ENCODE assay signal across 28 cellular contexts in genomic region chr16:46887524-46887854, GRCh38. TPM values are rescaled to one million over a fixed set of nuclear protein-coding genes. Genes with fewer than 3 reads are reported as not detected.
DNase-seq lines count a peak whose midpoint lies in the region; ATAC-seq and TF ChIP-seq lines count a peak whose summit lies in the region.
"Had no signal": no experiment of that assay in that cellular context is flagged by ENCODE, and none has a peak within 500 bp of the region (broad histone marks: within the 10 kb centered on the region; RNA-seq: fewer than 3 reads in every experiment).

No MANE protein-coding gene starts in this region.

- DNase-seq in adipocyte (ENCODE audit: low read depth): no peak
- DNase-seq in gastrocnemius medialis: no peak
- DNase-seq in heart right ventricle: no peak
- DNase-seq in T-helper 2 cell treated with Interferon-gamma antibody and Interleukin-4, amounts not matched to agents 5 μg/mL and 100 μg/mL, for 36 hours (ENCODE audit: low spot score): no peak
- DNase-seq in natural killer cell: no peak
- DNase-seq: activated CD4-positive, alpha-beta T cell treated with anti-CD3 and anti-CD28 coated beads, Interleukin-2, amount 10 ng/mL, durations not matched to agents 24 days and 14 days; activated CD8-positive, alpha-beta memory T cell treated with anti-CD3 and anti-CD28 coated beads, Interleukin-2, amount 10 ng/mL, durations not matched to agents 7 days and 5 days; activated naive CD4-positive, alpha-beta T cell treated with anti-CD3 and anti-CD28 coated beads for 36 hours; activated T-cell treated with anti-CD3 and anti-CD28 coated beads, Interleukin-2, amount 50 U/mL, for 72 hours; AML-193; DMS53; GDM1; kidney glomerular epithelial cell; NCI-H1092 treated with DMSO at 0.1 percent for 48 hours; NCI-H1930; NCI-H2227 treated with DMSO at 0.1 percent for 48 hours; NCI-H748 treated with DMSO at 0.1 percent for 48 hours; occipital lobe; retina; stimulated activated CD4-positive, alpha-beta T cell treated with anti-CD3 and anti-CD28 coated beads, Interleukin-4, amount 100 ng/mL, for 1 hour; stimulated activated naive B cell treated with anti-CD40 and anti-IgM and Interleukin-4, amounts not matched to agents 10 μg/mL and 1 μg/mL and 100 μg/mL, for 72 hours; T-helper 2 cell; transverse colon had no signal

- peaks cover 17% of the 10 kb centered on the region for H3K4me1 Mint-ChIP-seq in T-helper 2 cell treated with Interferon-gamma antibody and Interleukin-4, amounts not matched to agents 5 μg/mL and 100 μg/mL, for 36 hours (ENCODE audit: low read depth)
- peaks cover 6 to 18% of the 10 kb centered on the region in 2 donors for H3K4me1 Mint-ChIP-seq in natural killer cell

- in situ Hi-C loops in gastrocnemius medialis (cut with MboI; ENCODE audit: low sequenced_read_pairs in 4 of 4): no loop called here

- whole genome bisulfite sequencing in heart right ventricle, 2 donors: 65 to 78% methylated on average over 2 of the region's 2 CpGs

- no peaks in the 10 kb centered on the region for H3K36me3 Mint-ChIP-seq in T-helper 2 cell treated with Interferon-gamma antibody and Interleukin-4, amounts not matched to agents 5 μg/mL and 100 μg/mL, for 36 hours (ENCODE audit: low read depth)
- H3K36me3 Mint-ChIP-seq in natural killer cell: no peaks in the 10 kb centered on the region
- H3K36me3 Mint-ChIP-seq: activated CD8-positive, alpha-beta memory T cell treated with anti-CD3 and anti-CD28 coated beads, Interleukin-2, amount 10 ng/mL, durations not matched to agents 7 days and 5 days; stimulated activated naive B cell treated with anti-CD40 and anti-IgM and Interleukin-4, amounts not matched to agents 10 μg/mL and 1 μg/mL and 100 μg/mL, for 72 hours had no signal

- peaks cover 9% of the 10 kb centered on the region for H3K36me3 ChIP-seq in adipocyte (ENCODE audit: control insufficient read depth, insufficient read depth, low read length, severe bottlenecking)
- H3K36me3 ChIP-seq in gastrocnemius medialis: no peaks in the 10 kb centered on the region
- no peaks in the 10 kb centered on the region for H3K36me3 ChIP-seq in heart right ventricle
- H3K36me3 ChIP-seq: transverse colon had no signal

- H3K27me3 ChIP-seq in adipocyte (replicated peaks; ENCODE audit: control insufficient read depth, insufficient read depth, low read length): no peaks in the 10 kb centered on the region
- no peaks in the 10 kb centered on the region for H3K27me3 ChIP-seq in layer of hippocampus (ENCODE audit: control insufficient read depth, insufficient read depth, low read length)
- no peaks in the 10 kb centered on the region for H3K27me3 ChIP-seq in gastrocnemius medialis
- H3K27me3 ChIP-seq in heart right ventricle: no peaks in the 10 kb centered on the region
- H3K27me3 ChIP-seq: transverse colon had no signal

- intact Hi-C loops in gastrocnemius medialis (cut with DNase I; ENCODE audit: low total_unique reads): no loop called here
- intact Hi-C loops in heart right ventricle (cut with DNase I): no loop called here
- intact Hi-C loops in natural killer cell (cut with micrococcal nuclease): no loop called here

- peaks cover 2% of the 10 kb centered on the region for H3K27me3 Mint-ChIP-seq in T-helper 2 cell treated with Interferon-gamma antibody and Interleukin-4, amounts not matched to agents 5 μg/mL and 100 μg/mL, for 36 hours (ENCODE audit: low read depth)
- H3K27me3 Mint-ChIP-seq in natural killer cell (ENCODE audit: low read depth in 2 of 2): peaks cover 0 to 14% of the 10 kb centered on the region in 2 donors

- ATAC-seq in gastrocnemius medialis (no peak), heart right ventricle (no peak), natural killer cell (no peak), GM18505 (IDR thresholded peaks at IDR 0.05; ENCODE audit: unreplicated experiment) (no peak)
- ATAC-seq: activated CD8-positive, alpha-beta memory T cell treated with anti-CD3 and anti-CD28 coated beads, Interleukin-2, amount 10 ng/mL, durations not matched to agents 7 days and 5 days; activated T-cell treated with anti-CD3 and anti-CD28 coated beads, Interleukin-2, amount 50 U/mL, for 72 hours; SK-N-SH treated with all-trans-retinoic acid at 6 μM for 48 hours; stimulated activated naive B cell treated with anti-CD40 and anti-IgM and Interleukin-4, amounts not matched to agents 10 μg/mL and 1 μg/mL and 100 μg/mL, for 72 hours had no signal

- H3K9me3 ChIP-seq in adipocyte (ENCODE audit: control insufficient read depth, low read length) (no peaks in the 10 kb centered on the region), gastrocnemius medialis (no peaks in the 10 kb centered on the region), heart right ventricle (no peaks in the 10 kb centered on the region)
- H3K9me3 ChIP-seq: transverse colon had no signal

- H3K27ac ChIP-seq in C4-2B (peak overlapping the region; percentile 79), layer of hippocampus (ENCODE audit: low read depth, low read length) (peak overlapping the region; percentile 81), gastrocnemius medialis (peak overlapping the region; percentile 82 to 92 (median 86)), heart right ventricle (peak overlapping the region in 1 of 10 donors; percentile 30)
- H3K27ac ChIP-seq: transverse colon had no signal

- TF ChIP-seq CTCF in C4-2B (conservative IDR thresholded peaks at IDR 0.05) (no peak), gastrocnemius medialis (IDR thresholded peaks at IDR 0.05 in 4 of 5, conservative IDR thresholded peaks at IDR 0.05 in 1 of 5) (no peak), heart right ventricle (IDR thresholded peaks at IDR 0.05) (no peak), natural killer cell (IDR thresholded peaks at IDR 0.05) (no peak)

- peaks cover 66% of the 10 kb centered on the region for H3K4me1 ChIP-seq in adipocyte (ENCODE audit: control insufficient read depth, insufficient read depth, low read length)
- H3K4me1 ChIP-seq in gastrocnemius medialis: peaks cover 27 to 40% of the 10 kb centered on the region in 2 donors
- peaks cover 0 to 26% (median 19%) of the 10 kb centered on the region in 9 donors for H3K4me1 ChIP-seq in heart right ventricle

- TF ChIP-seq POLR2A in gastrocnemius medialis (IDR thresholded peaks at IDR 0.05) (no peak), GM18505 (IDR thresholded peaks at IDR 0.05; ENCODE audit: borderline replicate concordance, extremely low read depth, insufficient read depth, insufficient read length) (no peak)

- H3K4me3 ChIP-seq in adipocyte (ENCODE audit: low read length) (no peak overlapping the region), gastrocnemius medialis (no peak overlapping the region), heart right ventricle (no peak overlapping the region)
- H3K4me3 ChIP-seq: transverse colon had no signal

- H3K27ac Mint-ChIP-seq in T-helper 2 cell treated with Interferon-gamma antibody and Interleukin-4, amounts not matched to agents 5 μg/mL and 100 μg/mL, for 36 hours: no peak overlapping the region
- no peak overlapping the region for H3K27ac Mint-ChIP-seq in natural killer cell
- H3K27ac Mint-ChIP-seq: activated CD4-positive, alpha-beta T cell treated with anti-CD3 and anti-CD28 coated beads, Interleukin-2, amount 10 ng/mL, durations not matched to agents 24 days and 14 days; activated CD8-positive, alpha-beta memory T cell treated with anti-CD3 and anti-CD28 coated beads, Interleukin-2, amount 10 ng/mL, durations not matched to agents 7 days and 5 days; activated naive CD4-positive, alpha-beta T cell treated with anti-CD3 and anti-CD28 coated beads for 36 hours; activated T-cell treated with anti-CD3 and anti-CD28 coated beads, Interleukin-2, amount 50 U/mL, for 72 hours; dendritic cell treated with granulocyte-macrophage colony-stimulating factor and Interleukin-4, amounts not matched to agents 40 ng/mL and 50 ng/mL, for 4 days; stimulated activated naive B cell treated with anti-CD40 and anti-IgM and Interleukin-4, amounts not matched to agents 10 μg/mL and 1 μg/mL and 100 μg/mL, for 72 hours had no signal

- H3K9me3 Mint-ChIP-seq in T-helper 2 cell treated with Interferon-gamma antibody and Interleukin-4, amounts not matched to agents 5 μg/mL and 100 μg/mL, for 36 hours: no peaks in the 10 kb centered on the region
- H3K9me3 Mint-ChIP-seq in natural killer cell: no peaks in the 10 kb centered on the region
- H3K9me3 Mint-ChIP-seq: activated CD4-positive, alpha-beta T cell treated with anti-CD3 and anti-CD28 coated beads, Interleukin-2, amount 10 ng/mL, durations not matched to agents 24 days and 14 days; activated naive CD4-positive, alpha-beta T cell treated with anti-CD3 and anti-CD28 coated beads for 36 hours; activated T-cell treated with anti-CD3 and anti-CD28 coated beads, Interleukin-2, amount 50 U/mL, for 72 hours; dendritic cell treated with granulocyte-macrophage colony-stimulating factor and Interleukin-4, amounts not matched to agents 40 ng/mL and 50 ng/mL, for 4 days; stimulated activated naive B cell treated with anti-CD40 and anti-IgM and Interleukin-4, amounts not matched to agents 10 μg/mL and 1 μg/mL and 100 μg/mL, for 72 hours had no signal

- H3K9ac ChIP-seq in adipocyte (ENCODE audit: low read length): peak overlapping the region; percentile 19

- H3K4me3 Mint-ChIP-seq in T-helper 2 cell treated with Interferon-gamma antibody and Interleukin-4, amounts not matched to agents 5 μg/mL and 100 μg/mL, for 36 hours: no peak overlapping the region
- no peak overlapping the region for H3K4me3 Mint-ChIP-seq in natural killer cell
- H3K4me3 Mint-ChIP-seq: activated CD4-positive, alpha-beta T cell treated with anti-CD3 and anti-CD28 coated beads, Interleukin-2, amount 10 ng/mL, durations not matched to agents 24 days and 14 days; activated CD8-positive, alpha-beta memory T cell treated with anti-CD3 and anti-CD28 coated beads, Interleukin-2, amount 10 ng/mL, durations not matched to agents 7 days and 5 days; activated T-cell treated with anti-CD3 and anti-CD28 coated beads, Interleukin-2, amount 50 U/mL, for 72 hours; dendritic cell treated with granulocyte-macrophage colony-stimulating factor and Interleukin-4, amounts not matched to agents 40 ng/mL and 50 ng/mL, for 4 days; stimulated activated naive B cell treated with anti-CD40 and anti-IgM and Interleukin-4, amounts not matched to agents 10 μg/mL and 1 μg/mL and 100 μg/mL, for 72 hours had no signal

RNA-seq across cellular contexts. Expression of gene GPT2, which starts 3.3 kb away (rescaled TPM):
- total RNA-seq in gastrocnemius medialis: 100 to 1,000 TPM in 1 of 4 donors, 10 to 100 TPM in 3; 13.5 to 112 (median 55.7) TPM
- total RNA-seq in heart right ventricle: 10 to 100 TPM in 9 of 10 donors, 1 to 10 TPM in 1; 8.6 to 23.7 (median 18.7) TPM
- polyA plus RNA-seq in heart right ventricle: 1 to 10 TPM; 6.7 to 8.0 TPM
- total RNA-seq in natural killer cell: 1 to 10 TPM in 2 of 3 donors, under 1 TPM in 1; 0.64 to 1.3 (median 1.2) TPM

RNA-seq across cellular contexts. Expression of gene C16orf87, which starts 56.5 kb away (rescaled TPM):
- total RNA-seq in gastrocnemius medialis: 10 to 100 TPM; 13.5 to 22.4 (median 20.3) TPM
- total RNA-seq in heart right ventricle: 10 to 100 TPM in 9 of 10 donors, 1 to 10 TPM in 1; 8.6 to 17.8 (median 12.3) TPM
- 1 to 10 TPM; 3.1 to 8.3 TPM for polyA plus RNA-seq in heart right ventricle
- total RNA-seq in natural killer cell: 10 to 100 TPM; 18.3 to 23.0 (median 18.8) TPM

Comparison
In these comparisons a context has a peak if more than half of its experiments do, and no peak if none do; other contexts are left out.
1. RNA of gene GPT2, which starts 3.3 kb away (total RNA-seq): 13.5 to 112 TPM in gastrocnemius medialis and 8.6 to 23.7 TPM in heart right ventricle; 0.64 to 1.3 TPM in natural killer cell; every median in the first group is over 4 times any median in the second.